Comparison of ENCODE assay signal across 31 cellular contexts in the genomic region with DNA sequence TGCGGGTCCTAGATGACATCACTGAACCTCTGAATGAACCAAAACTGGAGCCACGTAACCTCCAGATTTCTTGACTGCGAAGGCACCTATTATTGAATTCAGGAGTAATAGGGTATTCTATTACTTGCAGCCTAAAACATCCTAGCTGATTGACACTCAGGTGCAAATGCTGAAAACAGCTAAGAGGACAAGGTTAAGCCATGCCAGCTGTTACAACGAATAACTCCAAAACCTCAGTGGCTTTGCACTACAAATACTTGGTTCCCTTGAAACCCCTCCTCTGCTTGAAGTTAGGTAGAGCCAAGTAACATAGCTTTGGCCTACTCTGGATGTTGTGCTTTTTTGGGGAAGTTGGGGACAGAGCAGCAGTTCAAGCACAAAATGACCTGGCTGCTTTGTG. TPM values are rescaled to one million over a fixed set of nuclear protein-coding genes. Genes with fewer than 3 reads are reported as not detected.
DNase-seq lines count a peak whose midpoint lies in the region; ATAC-seq, FAIRE-seq and TF ChIP-seq lines count a peak whose summit lies in the region.
"Had no signal": no experiment of that assay in that cellular context is flagged by ENCODE, and none has a peak within 500 bp of the region (broad histone marks: within the 10 kb centered on the region; RNA-seq: fewer than 3 reads in every experiment).

No MANE protein-coding gene starts in this region.

- POLR2A ChIA-PET in K562 (lab: Yijun Ruan, JAX): interaction anchor here (0.6 to 0.7 kb wide), 2 partner anchors 9 to 196 kb away, joined by 3 read pairs; no protein-coding TSS in a partner anchor

- H3K27me3 ChIP-seq in breast epithelium (no peaks in the 10 kb centered on the region), mammary epithelial cell (ENCODE audit: insufficient read depth, low read length) (no peaks in the 10 kb centered on the region), K562 (ENCODE audit: control insufficient read depth in 2 of 2, insufficient read depth in 2 of 2, low read length in 2 of 2) (peaks cover 10 to 27% of the 10 kb centered on the region in 2 experiments; a peak in 2 of 5 replicates), upper lobe of left lung (no peaks in the 10 kb centered on the region), ovary (no peaks in the 10 kb centered on the region)
- H3K27me3 ChIP-seq: body of pancreas, neural progenitor cell had no signal

- H3K79me2 ChIP-seq in mammary epithelial cell (ENCODE audit: insufficient read depth, low read length) (no peaks in the 10 kb centered on the region), K562 (ENCODE audit: control insufficient read depth, insufficient read depth, low read length) (no peaks in the 10 kb centered on the region)

- H3K9me3 Mint-ChIP-seq in osteocyte (ENCODE audit: unreplicated experiment): peaks cover 4% of the 10 kb centered on the region

- intact Hi-C loops in breast epithelium (cut with DNase I; ENCODE audit: low total_unique reads): no loop called here
- intact Hi-C loops in mammary epithelial cell (cut with micrococcal nuclease): no loop called here
- intact Hi-C loops in K562 (cut with micrococcal nuclease): no loop called here
- intact Hi-C loops in ovary (cut with DNase I): no loop called here

- ATAC-seq in K562 (no peak), upper lobe of left lung (ENCODE audit: low FRiP score in 2 of 2) (no peak), HG03025 (IDR thresholded peaks at IDR 0.05; ENCODE audit: low FRiP score, unreplicated experiment) (no peak)
- ATAC-seq: body of pancreas had no signal

- peaks cover 0 to 3% of the 10 kb centered on the region in 2 donors for H3K4me1 ChIP-seq in breast epithelium
- H3K4me1 ChIP-seq in mammary epithelial cell (ENCODE audit: insufficient read depth, low read length): peaks cover 14% of the 10 kb centered on the region
- H3K4me1 ChIP-seq in K562 (replicated peaks in 1 of 2; ENCODE audit: control insufficient read depth in 2 of 2, insufficient read depth in 2 of 2, low read length in 2 of 2): no peaks in the 10 kb centered on the region
- peaks cover 0 to 20% (median 13%) of the 10 kb centered on the region in 4 donors for H3K4me1 ChIP-seq in upper lobe of left lung
- H3K4me1 ChIP-seq in ovary (ENCODE audit: insufficient read depth): peaks cover 29% of the 10 kb centered on the region
- H3K4me1 ChIP-seq: body of pancreas, neural progenitor cell had no signal

- no peak for DNase-seq in breast epithelium (ENCODE audit: low spot score in 2 of 2)
- DNase-seq in mammary epithelial cell: no peak
- DNase-seq in K562 (ENCODE audit: extremely low read depth in 1 of 4, low spot score in 3 of 4): no peak
- DNase-seq in osteocyte (ENCODE audit: extremely low spot score, unreplicated experiment): no peak
- DNase-seq in upper lobe of left lung: no peak
- no peak for DNase-seq in frontal cortex (ENCODE audit: low spot score in 2 of 2)
- DNase-seq in ovary: no peak
- DNase-seq: 8988T; activated CD4-positive, alpha-beta T cell treated with anti-CD3 and anti-CD28 coated beads, Interleukin-2, amount 10 ng/mL, durations not matched to agents 7 days and 5 days; AML-193; body of pancreas; DMS153; effector CD4-positive, alpha-beta T cell; foreskin melanocyte; HCEC 1CT; islet precursor cell; NCI-H1105 treated with DMSO at 0.1 percent for 48 hours; NCI-H2029; NCI-H345; NCI-H748 treated with DMSO at 0.1 percent for 48 hours; stimulated activated CD4-positive, alpha-beta T cell treated with anti-CD3 and anti-CD28 coated beads, Interleukin-2, amount 100 ng/mL, for 24 hours had no signal

- H3K4me2 ChIP-seq in mammary epithelial cell (ENCODE audit: insufficient read depth, low read depth, low read length): no peak overlapping the region
- no peak overlapping the region for H3K4me2 ChIP-seq in K562 (ENCODE audit: insufficient read depth, low read length)
- H3K4me2 ChIP-seq: neural progenitor cell, smooth muscle cell had no signal

- no peak for TF ChIP-seq RAD21 in K562 (CRISPR knock-in tag; conservative IDR thresholded peaks at IDR 0.05 in 1 of 2, IDR thresholded peaks at IDR 0.05 in 1 of 2)

- no peaks in the 10 kb centered on the region for H3K36me3 ChIP-seq in breast epithelium
- H3K36me3 ChIP-seq in mammary epithelial cell (ENCODE audit: insufficient read depth, low read length): no peaks in the 10 kb centered on the region
- no peaks in the 10 kb centered on the region for H3K36me3 ChIP-seq in K562 (ENCODE audit: control insufficient read depth, insufficient read depth, low read length)
- H3K36me3 ChIP-seq in upper lobe of left lung: no peaks in the 10 kb centered on the region
- H3K36me3 ChIP-seq in ovary: no peaks in the 10 kb centered on the region
- H3K36me3 ChIP-seq: neural progenitor cell had no signal

- H2AFZ ChIP-seq in mammary epithelial cell (ENCODE audit: low read depth, low read length) (no peak overlapping the region), K562 (ENCODE audit: low read depth, low read length) (0 out of 2 replicates have a peak overlapping the region, but pooled peaks have one; percentile 3)
- H2AFZ ChIP-seq: neural progenitor cell had no signal

- CTCF ChIA-PET in mammary epithelial cell (lab: Charles Lee; ENCODE audit: low non-redundant PET) (no interaction called here), K562 (lab: Yijun Ruan, JAX; ENCODE audit: low intra/inter-chr PET ratio) (no interaction called here)

- 100% methylated on average over 4 of the region's 4 CpGs for WGBS in mammary epithelial cell (ENCODE audit: low coverage, missing lambda C conversion rate)
- WGBS in K562 (ENCODE audit: insufficient coverage, low coverage, missing lambda C conversion rate): 0% methylated on average over 4 of the region's 4 CpGs
- 88 to 100% methylated on average over 4 of the region's 4 CpGs for WGBS in upper lobe of left lung, 2 donors
- WGBS in ovary, 3 donors: 90 to 94% (median 92%) methylated on average over 4 of the region's 4 CpGs

- H3K9me1 ChIP-seq in K562 (ENCODE audit: control insufficient read depth, insufficient read depth, low read length): no peaks in the 10 kb centered on the region

- H3K4me1 Mint-ChIP-seq in osteocyte (ENCODE audit: unreplicated experiment): peaks cover 82% of the 10 kb centered on the region

- H3K9me3 ChIP-seq in breast epithelium: no peaks in the 10 kb centered on the region
- H3K9me3 ChIP-seq in mammary epithelial cell (replicated peaks; ENCODE audit: insufficient read depth, low read length): peaks cover 4% of the 10 kb centered on the region
- H3K9me3 ChIP-seq in K562 (replicated peaks; ENCODE audit: control insufficient read depth, insufficient read depth, low read depth, low read length): peaks cover 4% of the 10 kb centered on the region
- no peaks in the 10 kb centered on the region for H3K9me3 ChIP-seq in upper lobe of left lung
- H3K9me3 ChIP-seq in ovary: no peaks in the 10 kb centered on the region
- H3K9me3 ChIP-seq: body of pancreas had no signal

- BruUV-seq in mammary epithelial cell (replicated peaks; lab: Mats Ljungman, UMichigan) (no TSS peak), K562 (replicated peaks; lab: Mats Ljungman, UMichigan) (no TSS peak)

- no peaks in the 10 kb centered on the region for H4K20me1 ChIP-seq in mammary epithelial cell (ENCODE audit: insufficient read depth, low read length)
- no peaks in the 10 kb centered on the region for H4K20me1 ChIP-seq in K562 (replicated peaks; ENCODE audit: control insufficient read depth, insufficient read depth, low read length)

- no peak for TF ChIP-seq CTCF in breast epithelium (IDR thresholded peaks at IDR 0.05)
- TF ChIP-seq CTCF in mammary epithelial cell (conservative IDR thresholded peaks at IDR 0.05 in 1 of 2, IDR thresholded peaks at IDR 0.05 in 1 of 2; ENCODE audit: extremely low read depth in 1 of 2, insufficient read depth in 1 of 2, low read depth in 1 of 2, low read length in 2 of 2): no peak
- TF ChIP-seq CTCF in K562 (IDR thresholded peaks at IDR 0.05 in 2 of 3, conservative IDR thresholded peaks at IDR 0.05 in 1 of 3; ENCODE audit: insufficient read depth in 2 of 3, low read depth in 1 of 3, low read length in 3 of 3): no peak
- TF ChIP-seq CTCF in osteocyte (IDR thresholded peaks at IDR 0.05): no peak
- no peak for TF ChIP-seq CTCF in upper lobe of left lung (IDR thresholded peaks at IDR 0.05)
- TF ChIP-seq CTCF in ovary (IDR thresholded peaks at IDR 0.05): no peak

- dilution Hi-C loops in mammary epithelial cell (cut with HindIII; ENCODE audit: low sequenced_read_pairs): loop anchor here (5.0 kb wide), 1 partner anchor 43 kb away; no protein-coding TSS in a partner anchor

- TF ChIP-seq POLR2A in breast epithelium (IDR thresholded peaks at IDR 0.05) (no peak), K562 (conservative IDR thresholded peaks at IDR 0.05) (no peak), upper lobe of left lung (IDR thresholded peaks at IDR 0.05) (no peak), ovary (IDR thresholded peaks at IDR 0.05) (no peak)

- TF ChIP-seq EP300 in K562 (IDR thresholded peaks at IDR 0.05; ENCODE audit: low read length): no peak
- TF ChIP-seq EP300 in upper lobe of left lung (IDR thresholded peaks at IDR 0.05): no peak
- TF ChIP-seq EP300 in ovary (IDR thresholded peaks at IDR 0.05): no peak

- H3K4me3 ChIP-seq in breast epithelium: no peak overlapping the region
- H3K4me3 ChIP-seq in mammary epithelial cell (replicated peaks in 1 of 3; ENCODE audit: insufficient read depth in 1 of 3, low read depth in 2 of 3, low read length in 3 of 3): no peak overlapping the region
- H3K4me3 ChIP-seq in K562: no peak overlapping the region
- no peak overlapping the region for H3K4me3 ChIP-seq in upper lobe of left lung
- H3K4me3 ChIP-seq in ovary: no peak overlapping the region
- H3K4me3 ChIP-seq: body of pancreas, lung, neural progenitor cell, smooth muscle cell had no signal

- in situ Hi-C loops in mammary epithelial cell (cut with MboI; ENCODE audit: low sequenced_read_pairs in 2 of 2): no loop called here
- in situ Hi-C loops in K562 (cut with MboI): no loop called here

- peak overlapping the region; percentile 78 to 83 for H3K27ac ChIP-seq in breast epithelium
- H3K27ac ChIP-seq in mammary epithelial cell (ENCODE audit: insufficient read depth, low read depth, low read length): no peak overlapping the region
- no peak overlapping the region for H3K27ac ChIP-seq in K562 (ENCODE audit: extremely low read depth, low read depth, low read length)
- peak overlapping the region; percentile 58 to 85 (median 72) for H3K27ac ChIP-seq in upper lobe of left lung
- H3K27ac ChIP-seq in ovary: no peak overlapping the region
- H3K27ac ChIP-seq: body of pancreas, epithelial cell of prostate, neural progenitor cell had no signal

- FAIRE-seq in K562 (lab: Jason Lieb, UNC) (no peak), frontal cortex (lab: Jason Lieb, UNC) (no peak)

- H3K36me3 Mint-ChIP-seq in osteocyte (ENCODE audit: unreplicated experiment): no peaks in the 10 kb centered on the region
- H3K36me3 Mint-ChIP-seq: neural progenitor cell had no signal

- H3K27ac Mint-ChIP-seq in osteocyte (ENCODE audit: unreplicated experiment): peak overlapping the region; percentile 95
- H3K27ac Mint-ChIP-seq: activated CD4-positive, alpha-beta T cell treated with anti-CD3 and anti-CD28 coated beads, Interleukin-2, amount 10 ng/mL, durations not matched to agents 7 days and 5 days; activated naive CD8-positive, alpha-beta T cell; neural progenitor cell; progenitor cell of endocrine pancreas; T-helper 2 cell treated with Interferon-gamma antibody and Interleukin-4, amounts not matched to agents 5 μg/mL and 100 μg/mL, for 36 hours had no signal

- H3K4me3 Mint-ChIP-seq in osteocyte (ENCODE audit: unreplicated experiment): no peak overlapping the region
- H3K4me3 Mint-ChIP-seq: activated CD4-positive, alpha-beta T cell treated with anti-CD3 and anti-CD28 coated beads, Interleukin-2, amount 10 ng/mL, durations not matched to agents 7 days and 5 days; activated naive CD8-positive, alpha-beta T cell; neural progenitor cell; T-helper 2 cell treated with Interferon-gamma antibody and Interleukin-4, amounts not matched to agents 5 μg/mL and 100 μg/mL, for 36 hours had no signal

- H3K9ac ChIP-seq in mammary epithelial cell (ENCODE audit: insufficient read depth, low read length) (no peak overlapping the region), K562 (ENCODE audit: insufficient read depth in 1 of 2, low read depth in 2 of 2, low read length in 2 of 2) (no peak overlapping the region)
- H3K9ac ChIP-seq: neural progenitor cell had no signal

- H3K27me3 Mint-ChIP-seq in osteocyte (ENCODE audit: unreplicated experiment): no peaks in the 10 kb centered on the region
- H3K27me3 Mint-ChIP-seq: activated CD4-positive, alpha-beta T cell treated with anti-CD3 and anti-CD28 coated beads, Interleukin-2, amount 10 ng/mL, durations not matched to agents 7 days and 5 days; activated naive CD8-positive, alpha-beta T cell; progenitor cell of endocrine pancreas had no signal

RNA-seq across cellular contexts. Expression of a gene that starts 21.0 kb away (rescaled TPM):
- total RNA-seq in breast epithelium: 1,000 to 10,000 TPM in 1 of 3 donors, 10 to 100 TPM in 2; 16.1 to 1,283 (median 39.0) TPM
- under 1 TPM in 1 of 2 donors, not detected in 1; 0.67 TPM for total RNA-seq in mammary epithelial cell
- polyA plus RNA-seq in mammary epithelial cell: not detected
- polyA minus RNA-seq in mammary epithelial cell: not detected
- not detected in 2 replicates for total RNA-seq in K562 (2011; cell fraction: chromatin; rRNA removed; ENCODE audit: low replicate concordance)
- total RNA-seq in K562 (2011; cell fraction: nucleolus; rRNA removed): not detected in 2 replicates
- total RNA-seq in K562 (2011; cell fraction: nucleoplasm; rRNA removed): not detected in 2 replicates
- total RNA-seq in K562 (2014; rRNA removed): not detected in 2 replicates
- total RNA-seq in K562 (2014; rRNA removed; fragmentation: Illumina TruSeq; extraction: Trizol): not detected in 2 replicates
- not detected in 2 replicates for total RNA-seq in K562 (2015; rRNA removed; fragmentation: Illumina TruSeq; extraction: Trizol)
- total RNA-seq in K562 (2021): not detected in 2 replicates
- polyA plus RNA-seq in K562 (2011; rRNA removed): not detected in 2 replicates
- not detected in 2 replicates for polyA plus RNA-seq in K562 (2011; cell fraction: cytosol; rRNA removed)
- polyA plus RNA-seq in K562 (2011; cell fraction: nucleus; rRNA removed): not detected in 2 replicates
- polyA plus RNA-seq in K562 (2012): 0.07 TPM in 1 of 2 replicates, not detected in the other
- not detected in 2 replicates for polyA plus RNA-seq in K562 (2014; fragmentation: Illumina TruSeq; extraction: Trizol)
- not detected for polyA plus RNA-seq in K562 (2014; fragmentation: Nextera tagmentation; extraction: Ambion mirVana)
- not detected in 2 replicates for polyA plus RNA-seq in K562 (2014; rRNA removed)
- not detected in 2 replicates for polyA minus RNA-seq in K562 (2011; rRNA and poly(A)+ RNA removed)
- 2.9 and 3.7 TPM in 2 replicates for polyA minus RNA-seq in K562 (2011; cell fraction: cytosol; rRNA and poly(A)+ RNA removed)
- 0.56 and 0.81 TPM in 2 replicates for polyA minus RNA-seq in K562 (2011; cell fraction: nucleus; rRNA and poly(A)+ RNA removed)
- total RNA-seq in osteocyte: 18.2 and 24.0 TPM in 2 replicates
- total RNA-seq in upper lobe of left lung: 100 to 1,000 TPM in 3 of 6 donors, 10 to 100 TPM in 3; 44.9 to 168 (median 122) TPM
- not detected for total RNA-seq in frontal cortex
- 100 to 1,000 TPM in 4 of 7 donors, 10 to 100 TPM in 3; 47.4 to 296 (median 148) TPM for total RNA-seq in ovary
- polyA plus RNA-seq in ovary: 100 to 1,000 TPM; 183 to 196 TPM
- total RNA-seq: activated CD4-positive, alpha-beta T cell treated with anti-CD3 and anti-CD28 coated beads, Interleukin-2, amount 10 ng/mL, durations not matched to agents 7 days and 5 days; progenitor cell of endocrine pancreas; smooth muscle cell; temporal lobe had no signal
- polyA plus RNA-seq: smooth muscle cell had no signal

RNA-seq across cellular contexts. Expression of a gene that starts 42.7 kb away (rescaled TPM):
- total RNA-seq in breast epithelium (10 to 100 TPM in 2 of 3 donors, 1 to 10 TPM in 1; 5.7 to 46.2 (median 11.5) TPM), mammary epithelial cell (10 to 100 TPM in 1 of 2 donors, 1 to 10 TPM in 1; 4.2 to 10.5 TPM), K562 (2014; rRNA removed) (4.0 and 8.2 TPM in 2 replicates), K562 (2014; rRNA removed; fragmentation: Illumina TruSeq; extraction: Trizol) (3.4 and 4.4 TPM in 2 replicates), K562 (2015; rRNA removed; fragmentation: Illumina TruSeq; extraction: Trizol) (4.6 and 5.3 TPM in 2 replicates), K562 (2021) (7.0 and 7.3 TPM in 2 replicates), osteocyte (177 and 185 TPM in 2 replicates), upper lobe of left lung (1 to 10 TPM; 5.0 to 9.4 (median 7.2) TPM), frontal cortex (2.4 TPM), ovary (1 to 10 TPM; 1.1 to 5.7 (median 3.2) TPM)
- polyA plus RNA-seq in mammary epithelial cell (23.0 TPM), K562 (2011; rRNA removed) (26.1 and 26.8 TPM in 2 replicates), K562 (2014; fragmentation: Illumina TruSeq; extraction: Trizol) (6.8 and 7.2 TPM in 2 replicates), K562 (2014; fragmentation: Nextera tagmentation; extraction: Ambion mirVana) (1 to 10 TPM; 2.4 to 3.6 TPM), K562 (2014; rRNA removed) (8.9 and 10.9 TPM in 2 replicates), ovary (1 to 10 TPM; 2.8 to 7.4 TPM)
- polyA minus RNA-seq in mammary epithelial cell: 9.3 TPM
- total RNA-seq in K562 (2011; cell fraction: chromatin; rRNA removed; ENCODE audit: low replicate concordance): 5.1 and 18.6 TPM in 2 replicates
- total RNA-seq in K562 (2011; cell fraction: nucleolus; rRNA removed): 7.1 and 11.2 TPM in 2 replicates
- 5.2 and 11.3 TPM in 2 replicates for total RNA-seq in K562 (2011; cell fraction: nucleoplasm; rRNA removed)
- 30.9 and 33.5 TPM in 2 replicates for polyA plus RNA-seq in K562 (2011; cell fraction: cytosol; rRNA removed)
- polyA plus RNA-seq in K562 (2011; cell fraction: nucleus; rRNA removed): 42.7 and 47.8 TPM in 2 replicates
- 5.7 and 7.4 TPM in 2 replicates for polyA plus RNA-seq in K562 (2012)
- polyA minus RNA-seq in K562 (2011; rRNA and poly(A)+ RNA removed): 11.8 and 15.5 TPM in 2 replicates
- polyA minus RNA-seq in K562 (2011; cell fraction: cytosol; rRNA and poly(A)+ RNA removed): 8.0 and 11.6 TPM in 2 replicates
- polyA minus RNA-seq in K562 (2011; cell fraction: nucleus; rRNA and poly(A)+ RNA removed): 6.2 and 6.8 TPM in 2 replicates

RNA-seq across cellular contexts. Expression of a gene that starts 51.5 kb away (rescaled TPM):
- total RNA-seq in breast epithelium (1 to 10 TPM; 5.0 to 7.3 (median 5.6) TPM), mammary epithelial cell (1 to 10 TPM in 1 of 2 donors, under 1 TPM in 1; 0.31 to 1.0 TPM), K562 (2014; rRNA removed) (0.16 and 0.23 TPM in 2 replicates), K562 (2014; rRNA removed; fragmentation: Illumina TruSeq; extraction: Trizol) (0.10 TPM in 1 of 2 replicates, not detected in the other), K562 (2015; rRNA removed; fragmentation: Illumina TruSeq; extraction: Trizol) (not detected in 2 replicates), K562 (2021) (0.11 and 0.38 TPM in 2 replicates), osteocyte (17.5 and 21.5 TPM in 2 replicates), upper lobe of left lung (1 to 10 TPM; 1.0 to 2.7 (median 1.7) TPM), frontal cortex (not detected), ovary (10 to 100 TPM in 1 of 7 donors, 1 to 10 TPM in 6; 2.6 to 21.6 (median 5.0) TPM)
- polyA plus RNA-seq in mammary epithelial cell (0.40 TPM), K562 (2011; rRNA removed) (0.03 TPM in 1 of 2 replicates, not detected in the other), K562 (2014; fragmentation: Illumina TruSeq; extraction: Trizol) (0.07 TPM in 1 of 2 replicates, not detected in the other), K562 (2014; fragmentation: Nextera tagmentation; extraction: Ambion mirVana) (not detected), K562 (2014; rRNA removed) (0.30 TPM in 1 of 2 replicates, not detected in the other), ovary (1 to 10 TPM in 1 of 2 donors, under 1 TPM in 1; 0.93 to 1.7 TPM)
- polyA minus RNA-seq in mammary epithelial cell: not detected
- total RNA-seq in K562 (2011; cell fraction: chromatin; rRNA removed; ENCODE audit: low replicate concordance): 0.42 TPM in 1 of 2 replicates, not detected in the other
- total RNA-seq in K562 (2011; cell fraction: nucleolus; rRNA removed): 0.79 and 1.0 TPM in 2 replicates
- total RNA-seq in K562 (2011; cell fraction: nucleoplasm; rRNA removed): 0.66 TPM in 1 of 2 replicates, not detected in the other
- 0.01 and 0.10 TPM in 2 replicates for polyA plus RNA-seq in K562 (2011; cell fraction: cytosol; rRNA removed)
- not detected in 2 replicates for polyA plus RNA-seq in K562 (2011; cell fraction: nucleus; rRNA removed)
- polyA plus RNA-seq in K562 (2012): 0.21 and 0.79 TPM in 2 replicates
- 0.07 TPM in 1 of 2 replicates, not detected in the other for polyA minus RNA-seq in K562 (2011; rRNA and poly(A)+ RNA removed)
- 0.64 TPM in 1 of 2 replicates, not detected in the other for polyA minus RNA-seq in K562 (2011; cell fraction: cytosol; rRNA and poly(A)+ RNA removed)
- 0.33 and 0.67 TPM in 2 replicates for polyA minus RNA-seq in K562 (2011; cell fraction: nucleus; rRNA and poly(A)+ RNA removed)
- total RNA-seq: activated CD4-positive, alpha-beta T cell treated with anti-CD3 and anti-CD28 coated beads, Interleukin-2, amount 10 ng/mL, durations not matched to agents 7 days and 5 days; M059J; temporal lobe had no signal

Comparison
In these comparisons a context has a peak if more than half of its experiments do, and no peak if none do; other contexts are left out.
1. H3K27ac ChIP-seq: peak in breast epithelium (2 of 2) and upper lobe of left lung (4 of 4); none in mammary epithelial cell (single experiment), K562 (single experiment) and ovary (0 of 2).
2. RNA of a gene that starts 21.0 kb away (total RNA-seq): 47.4 to 296 TPM in ovary, 44.9 to 168 TPM in upper lobe of left lung, 16.1 to 1,283 TPM in breast epithelium and 18.2 to 24.0 TPM in osteocyte; 0.67 TPM in mammary epithelial cell, not detected in K562 and not detected in frontal cortex (single experiment); every median in the first group is over 10 times any median in the second.